ENCODE assay signal across 8 cellular contexts in genomic region chr1:36450270-36450918, GRCh38. TPM values are rescaled to one million over a fixed set of nuclear protein-coding genes. Genes with fewer than 3 reads are reported as not detected.
DNase-seq lines count a peak whose midpoint lies in the region; ATAC-seq and TF ChIP-seq lines count a peak whose summit lies in the region.

OSCP1 (minus strand) TSS chr1:36450451; CDS start chr1:36450369, 82 bp downstream.

- peak within 1 kb of the TSS; percentile 47 for H3K4me3 ChIP-seq in WERI-Rb-1 (ENCODE audit: low read depth, low read length)
- peak within 1 kb of the TSS; percentile 59 to 68 (median 63) for H3K4me3 ChIP-seq in mammary epithelial cell (replicated peaks in 1 of 3; ENCODE audit: insufficient read depth in 1 of 3, low read depth in 2 of 3, low read length in 3 of 3)
- H3K4me3 ChIP-seq in iPS-18c (ENCODE audit: insufficient read depth, low read depth, low read length), result peak within 1 kb of the TSS; percentile 69
- peak within 1 kb of the TSS; percentile 79 for H3K4me3 ChIP-seq in skeletal muscle satellite cell (ENCODE audit: low read length)

- BruUV-seq in mammary epithelial cell (replicated peaks; lab: Mats Ljungman, UMichigan), result no TSS peak

- dilution Hi-C loops in mammary epithelial cell (cut with HindIII; ENCODE audit: low sequenced_read_pairs), result no loop called here

- in situ Hi-C loops in mammary epithelial cell (cut with MboI; ENCODE audit: low sequenced_read_pairs in 2 of 2), result no loop called here

- H3K27ac ChIP-seq in WERI-Rb-1 (peak within 1 kb of the TSS; percentile 88), mammary epithelial cell (ENCODE audit: insufficient read depth, low read depth, low read length) (peak within 1 kb of the TSS; percentile 94)

- H3K27me3 ChIP-seq in WERI-Rb-1 (ENCODE audit: insufficient read depth, low read depth, severe bottlenecking) (no peaks in the 10 kb centered on the region), mammary epithelial cell (ENCODE audit: insufficient read depth, low read length) (no peaks in the 10 kb centered on the region), skeletal muscle satellite cell (ENCODE audit: control insufficient read depth, insufficient read depth, low read length) (no peaks in the 10 kb centered on the region)

- H3K4me2 ChIP-seq in mammary epithelial cell (ENCODE audit: insufficient read depth, low read depth, low read length) (peak within 1 kb of the TSS; percentile 95), skeletal muscle satellite cell (ENCODE audit: low read length) (peak within 1 kb of the TSS; percentile 90)

- H2AFZ ChIP-seq in mammary epithelial cell (ENCODE audit: low read depth, low read length), result peak within 1 kb of the TSS; percentile 88

- CTCF ChIA-PET in mammary epithelial cell (lab: Charles Lee; ENCODE audit: low non-redundant PET), result no interaction called here

- 5% methylated on average over 14 of the region's 48 CpGs for WGBS in mammary epithelial cell (ENCODE audit: low coverage, missing lambda C conversion rate)

- DNase-seq in NK-92 treated with Interleukin-12 subunit alpha and Interleukin-12 subunit beta, amount 100 ng/mL, for 24 hours (lab: John Stamatoyannopoulos, UW), result peak; percentile 84
- DNase-seq in NK-92 (lab: John Stamatoyannopoulos, UW; ENCODE audit: unreplicated experiment) (no peak), NCI-H2107 treated with DMSO at 0.1 percent for 48 hours (lab: John Stamatoyannopoulos, UW; ENCODE audit: unreplicated experiment) (peak; percentile 93), WERI-Rb-1 (peak; percentile 92), mammary epithelial cell (peak; percentile 92)

- peaks cover 11% of the 10 kb centered on the region for H3K36me3 ChIP-seq in WERI-Rb-1
- peaks cover 5% of the 10 kb centered on the region for H3K36me3 ChIP-seq in mammary epithelial cell (ENCODE audit: insufficient read depth, low read length)
- peaks cover 13% of the 10 kb centered on the region for H3K36me3 ChIP-seq in skeletal muscle satellite cell (ENCODE audit: insufficient read depth, low read length)

- H3K9me3 ChIP-seq in WERI-Rb-1 (ENCODE audit: severe bottlenecking) (no peaks in the 10 kb centered on the region), mammary epithelial cell (replicated peaks; ENCODE audit: insufficient read depth, low read length) (no peaks in the 10 kb centered on the region), iPS-18c (ENCODE audit: control insufficient read depth, insufficient read depth, low read length) (no peaks in the 10 kb centered on the region), skeletal muscle satellite cell (replicated peaks; ENCODE audit: low read length) (no peaks in the 10 kb centered on the region)

- no peaks in the 10 kb centered on the region for H3K79me2 ChIP-seq in mammary epithelial cell (ENCODE audit: insufficient read depth, low read length)

- H3K4me1 ChIP-seq in mammary epithelial cell (ENCODE audit: insufficient read depth, low read length) (peaks cover 24% of the 10 kb centered on the region), skeletal muscle satellite cell (ENCODE audit: control insufficient read depth, insufficient read depth, low read length) (peaks cover 4% of the 10 kb centered on the region)

- H3K9ac ChIP-seq in mammary epithelial cell (ENCODE audit: insufficient read depth, low read length) (peak within 1 kb of the TSS; percentile 90), skeletal muscle satellite cell (ENCODE audit: low read depth, low read length) (peak within 1 kb of the TSS; percentile 90)

- no peaks in the 10 kb centered on the region for H4K20me1 ChIP-seq in mammary epithelial cell (ENCODE audit: insufficient read depth, low read length)

- peak; percentile 72 for ATAC-seq in HG03060 (IDR thresholded peaks at IDR 0.05; ENCODE audit: low read depth, unreplicated experiment)

- intact Hi-C loops in mammary epithelial cell (cut with micrococcal nuclease), result no loop called here

- TF ChIP-seq CTCF in WERI-Rb-1 (IDR thresholded peaks at IDR 0.05; ENCODE audit: low read depth, low read length), result no peak
- TF ChIP-seq CTCF in mammary epithelial cell (conservative IDR thresholded peaks at IDR 0.05 in 1 of 2, IDR thresholded peaks at IDR 0.05 in 1 of 2; ENCODE audit: extremely low read depth in 1 of 2, insufficient read depth in 1 of 2, low read depth in 1 of 2, low read length in 2 of 2), result no peak

RNA-seq across cellular contexts. Expression of gene OSCP1, which starts in this region (rescaled TPM):
- 10 to 100 TPM in 1 of 2 donors, 1 to 10 TPM in 1; 6.4 to 10.5 TPM for total RNA-seq in mammary epithelial cell
- 6.4 TPM for polyA plus RNA-seq in mammary epithelial cell
- polyA minus RNA-seq in mammary epithelial cell, result 14.8 TPM
- 7.4 and 10.1 TPM in 2 replicates for total RNA-seq in skeletal muscle satellite cell (2012; rRNA removed)
